Comparison of ENCODE assay signal across 32 cellular contexts in genomic region chr17:35559495-35559894, GRCh38. TPM values are rescaled to one million over a fixed set of nuclear protein-coding genes. Genes with fewer than 3 reads are reported as not detected.
"Had no signal": no experiment of that assay in that cellular context is flagged by ENCODE, and none has a peak within 500 bp of the region (broad histone marks: within the 10 kb centered on the region; RNA-seq: fewer than 3 reads in every experiment).

No MANE protein-coding gene starts in this region.

- H3K4me1 ChIP-seq: body of pancreas, foreskin keratinocyte, left ventricle myocardium inferior, right atrium auricular region, vagina had no signal

- H3K27me3 ChIP-seq: body of pancreas, right atrium auricular region, upper lobe of left lung, vagina had no signal

- H3K27ac ChIP-seq: body of pancreas, foreskin keratinocyte, heart right ventricle, left ventricle myocardium inferior, right atrium auricular region, vagina, VCaP had no signal

- H3K36me3 Mint-ChIP-seq: activated naive CD8-positive, alpha-beta T cell; natural killer cell; stimulated activated memory B cell treated with anti-CD40 and anti-IgM and Interleukin-4, amounts not matched to agents 10 μg/mL and 1 μg/mL and 100 μg/mL, for 72 hours had no signal

- H3K9me3 Mint-ChIP-seq: natural killer cell; stimulated activated memory B cell treated with anti-CD40 and anti-IgM and Interleukin-4, amounts not matched to agents 10 μg/mL and 1 μg/mL and 100 μg/mL, for 72 hours; stimulated activated naive CD8-positive, alpha-beta T cell treated with anti-CD3 and anti-CD28 coated beads, Interleukin-15, amount 100 ng/mL, for 72 hours; T-helper 1 cell treated with Interleukin-12 subunit alpha and Interleukin-12 subunit beta and Interleukin-4 antibody, amounts not matched to agents 30 μg/mL and 1 μg/mL, for 36 hours had no signal

- H3K36me3 ChIP-seq: heart right ventricle, left ventricle myocardium inferior, right atrium auricular region, upper lobe of left lung, vagina had no signal

- H3K27ac Mint-ChIP-seq: activated naive CD8-positive, alpha-beta T cell; natural killer cell; stimulated activated memory B cell treated with anti-CD40 and anti-IgM and Interleukin-4, amounts not matched to agents 10 μg/mL and 1 μg/mL and 100 μg/mL, for 72 hours; stimulated activated naive CD8-positive, alpha-beta T cell treated with anti-CD3 and anti-CD28 coated beads, Interleukin-15, amount 100 ng/mL, for 72 hours; T-helper 1 cell treated with Interleukin-12 subunit alpha and Interleukin-12 subunit beta and Interleukin-4 antibody, amounts not matched to agents 30 μg/mL and 1 μg/mL, for 36 hours had no signal

- H3K9me3 ChIP-seq: body of pancreas, heart right ventricle, left ventricle myocardium inferior, right atrium auricular region, upper lobe of left lung, vagina had no signal

- H3K4me3 Mint-ChIP-seq: activated naive CD8-positive, alpha-beta T cell; natural killer cell; stimulated activated memory B cell treated with anti-CD40 and anti-IgM and Interleukin-4, amounts not matched to agents 10 μg/mL and 1 μg/mL and 100 μg/mL, for 72 hours; stimulated activated naive CD8-positive, alpha-beta T cell treated with anti-CD3 and anti-CD28 coated beads, Interleukin-15, amount 100 ng/mL, for 72 hours; T-helper 1 cell treated with Interleukin-12 subunit alpha and Interleukin-12 subunit beta and Interleukin-4 antibody, amounts not matched to agents 30 μg/mL and 1 μg/mL, for 36 hours had no signal

- H3K4me1 Mint-ChIP-seq: natural killer cell; stimulated activated memory B cell treated with anti-CD40 and anti-IgM and Interleukin-4, amounts not matched to agents 10 μg/mL and 1 μg/mL and 100 μg/mL, for 72 hours had no signal

- H3K4me2 ChIP-seq: smooth muscle cell had no signal

- H3K4me3 ChIP-seq: body of pancreas, heart right ventricle, left ventricle myocardium inferior, lung, right atrium auricular region, smooth muscle cell, upper lobe of left lung, vagina had no signal

- DNase-seq: activated CD4-positive, alpha-beta T cell treated with anti-CD3 and anti-CD28 coated beads for 4 hours; activated CD4-positive, alpha-beta T cell treated with anti-CD3 and anti-CD28 coated beads, Interleukin-2, amount 50 U/mL, for 4 hours; activated CD8-positive, alpha-beta memory T cell treated with anti-CD3 and anti-CD28 coated beads for 24 hours; activated effector memory CD4-positive, alpha-beta T cell treated with Interleukin-2 at 50 U/mL for 16 hours; activated naive CD4-positive, alpha-beta T cell treated with Interleukin-2 at 50 U/mL for 16 hours; aorta; body of pancreas; effector memory CD4-positive, alpha-beta T cell; foreskin keratinocyte; heart right ventricle; left ventricle myocardium inferior; mesendoderm; natural killer cell; stimulated activated CD4-positive, alpha-beta T cell treated with anti-CD3 and anti-CD28 coated beads, Interleukin-1b, Interleukin-23, amount 100 ng/mL, for 48 hours; stimulated activated CD4-positive, alpha-beta T cell treated with anti-CD3 and anti-CD28 coated beads, Interleukin-4, amount 100 ng/mL, for 4 hours; stimulated activated CD8-positive, alpha-beta memory T cell treated with anti-CD3 and anti-CD28 coated beads, Interleukin-4, amount 100 ng/mL, for 48 hours; stimulated activated naive CD8-positive, alpha-beta T cell treated with anti-CD3 and anti-CD28 coated beads, Interleukin-15, amount 100 ng/mL, for 72 hours; substantia nigra; T-helper 9 cell; upper lobe of left lung had no signal

RNA-seq across cellular contexts. Expression of gene SLFN14, which starts 1.1 kb away (rescaled TPM):
- total RNA-seq: body of pancreas, esophagus mucosa, foreskin keratinocyte, left ventricle myocardium inferior, omental fat pad, pulmonary artery endothelial cell, right atrium auricular region, smooth muscle cell, vagina had no signal

RNA-seq across cellular contexts. Expression of gene SLFN12L, which starts 22.0 kb away (rescaled TPM):
- total RNA-seq: foreskin keratinocyte, glomerular endothelial cell, smooth muscle cell had no signal
